1 cellular context compared by ENCODE assay signal in the genomic region with DNA sequence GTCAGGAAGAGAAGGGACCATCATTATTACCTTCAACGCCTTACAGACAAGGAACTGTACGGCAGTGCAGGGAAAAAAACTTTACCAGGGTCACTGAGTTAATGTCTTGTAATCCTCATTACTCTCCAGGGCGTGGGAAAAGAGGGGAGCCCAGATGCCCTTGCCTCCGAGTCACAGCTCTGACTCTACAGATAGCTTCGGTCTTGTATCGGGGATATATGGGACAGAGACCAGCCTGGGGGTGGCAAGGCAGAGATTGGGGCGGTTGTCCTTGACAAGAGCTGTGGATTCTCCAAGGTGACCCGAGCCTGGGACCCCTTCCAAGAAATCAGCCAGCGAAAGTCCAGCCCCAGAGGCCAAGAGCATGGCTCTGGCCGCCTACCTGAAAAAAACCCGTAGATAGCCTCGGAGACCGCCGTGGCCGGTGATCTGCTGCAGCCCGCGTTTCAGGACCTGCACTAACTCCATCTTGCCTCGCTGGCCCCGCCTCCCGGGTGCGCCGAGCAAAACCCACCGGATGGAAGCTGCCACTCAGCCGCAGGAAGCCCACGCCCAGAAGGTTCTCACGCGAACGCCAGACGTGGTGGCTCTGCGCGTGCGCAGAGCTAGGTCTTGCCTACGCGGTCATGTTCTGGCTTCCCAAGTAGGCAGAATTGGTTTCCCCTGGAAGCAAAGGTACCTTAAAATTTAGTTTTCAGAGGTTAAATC.
TF ChIP-seq lines count a peak whose summit lies in the region.

A gene (minus strand): TSS at position 485 of the 708 bp plus-strand sequence. CDS start 17 bp downstream, at position 468.

TF ChIP-seq in HepG2, 621 proteins besides CTCF, POLR2A, EP300 and RAD21 (continued from another document and continues in another):
- TF ChIP-seq, protein P1, sequence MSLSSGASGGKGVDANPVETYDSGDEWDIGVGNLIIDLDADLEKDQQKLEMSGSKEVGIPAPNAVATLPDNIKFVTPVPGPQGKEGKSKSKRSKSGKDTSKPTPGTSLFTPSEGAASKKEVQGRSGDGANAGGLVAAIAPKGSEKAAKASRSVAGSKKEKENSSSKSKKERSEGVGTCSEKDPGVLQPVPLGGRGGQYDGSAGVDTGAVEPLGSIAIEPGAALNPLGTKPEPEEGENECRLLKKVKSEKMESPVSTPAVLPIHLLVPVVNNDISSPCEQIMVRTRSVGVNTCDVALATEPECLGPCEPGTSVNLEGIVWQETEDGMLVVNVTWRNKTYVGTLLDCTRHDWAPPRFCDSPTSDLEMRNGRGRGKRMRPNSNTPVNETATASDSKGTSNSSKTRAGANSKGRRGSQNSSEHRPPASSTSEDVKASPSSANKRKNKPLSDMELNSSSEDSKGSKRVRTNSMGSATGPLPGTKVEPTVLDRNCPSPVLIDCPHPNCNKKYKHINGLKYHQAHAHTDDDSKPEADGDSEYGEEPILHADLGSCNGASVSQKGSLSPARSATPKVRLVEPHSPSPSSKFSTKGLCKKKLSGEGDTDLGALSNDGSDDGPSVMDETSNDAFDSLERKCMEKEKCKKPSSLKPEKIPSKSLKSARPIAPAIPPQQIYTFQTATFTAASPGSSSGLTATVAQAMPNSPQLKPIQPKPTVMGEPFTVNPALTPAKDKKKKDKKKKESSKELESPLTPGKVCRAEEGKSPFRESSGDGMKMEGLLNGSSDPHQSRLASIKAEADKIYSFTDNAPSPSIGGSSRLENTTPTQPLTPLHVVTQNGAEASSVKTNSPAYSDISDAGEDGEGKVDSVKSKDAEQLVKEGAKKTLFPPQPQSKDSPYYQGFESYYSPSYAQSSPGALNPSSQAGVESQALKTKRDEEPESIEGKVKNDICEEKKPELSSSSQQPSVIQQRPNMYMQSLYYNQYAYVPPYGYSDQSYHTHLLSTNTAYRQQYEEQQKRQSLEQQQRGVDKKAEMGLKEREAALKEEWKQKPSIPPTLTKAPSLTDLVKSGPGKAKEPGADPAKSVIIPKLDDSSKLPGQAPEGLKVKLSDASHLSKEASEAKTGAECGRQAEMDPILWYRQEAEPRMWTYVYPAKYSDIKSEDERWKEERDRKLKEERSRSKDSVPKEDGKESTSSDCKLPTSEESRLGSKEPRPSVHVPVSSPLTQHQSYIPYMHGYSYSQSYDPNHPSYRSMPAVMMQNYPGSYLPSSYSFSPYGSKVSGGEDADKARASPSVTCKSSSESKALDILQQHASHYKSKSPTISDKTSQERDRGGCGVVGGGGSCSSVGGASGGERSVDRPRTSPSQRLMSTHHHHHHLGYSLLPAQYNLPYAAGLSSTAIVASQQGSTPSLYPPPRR (CRISPR knock-in tag; IDR thresholded peaks at IDR 0.05; ENCODE audit: borderline replicate concordance) = peak; percentile 44; the same call in 1 of the 2 replicates
- TF ChIP-seq NR2F2 (IDR thresholded peaks at IDR 0.05; ENCODE audit: borderline replicate concordance, low read depth) (no peak; the same call in 1 of the 2 replicates), SCMH1 (CRISPR knock-in tag; IDR thresholded peaks at IDR 0.05; ENCODE audit: borderline replicate concordance) (no peak), ZNF616 (CRISPR knock-in tag; IDR thresholded peaks at IDR 0.05; ENCODE audit: low read depth) (0 out of 2 replicates have a peak, but pooled peaks have one; percentile 69), BRCA1 (CRISPR knock-in tag; IDR thresholded peaks at IDR 0.05) (0 out of 2 replicates have a peak, but pooled peaks have one; percentile 48), ZNF768 (CRISPR knock-in tag; IDR thresholded peaks at IDR 0.05) (peak; percentile 85; the same call in 1 of the 2 replicates), HNF4A (CRISPR knock-in tag; IDR thresholded peaks at IDR 0.05) (no peak), FOXA3 (CRISPR knock-in tag; IDR thresholded peaks at IDR 0.05) (peak; percentile 72), ONECUT2 (CRISPR knock-in tag; IDR thresholded peaks at IDR 0.05) (no peak), REXO4 (CRISPR knock-in tag; IDR thresholded peaks at IDR 0.05; ENCODE audit: borderline replicate concordance) (no peak), CREM (IDR thresholded peaks at IDR 0.05) (peak; percentile 58), CREM (CRISPR knock-in tag; IDR thresholded peaks at IDR 0.05) (no peak), REL (CRISPR knock-in tag; conservative IDR thresholded peaks at IDR 0.05) (0 out of 2 replicates have a peak, but pooled peaks have one; percentile 66), GTF3A (CRISPR knock-in tag; conservative IDR thresholded peaks at IDR 0.05) (no peak), ZNF792 (CRISPR knock-in tag; IDR thresholded peaks at IDR 0.05) (peak; percentile 89), MYC (CRISPR knock-in tag; IDR thresholded peaks at IDR 0.05; ENCODE audit: borderline replicate concordance) (peak; percentile 83), KLF11 (CRISPR knock-in tag; IDR thresholded peaks at IDR 0.05) (peak; percentile 70; the same call in 1 of the 2 replicates), IRF2 (CRISPR knock-in tag; IDR thresholded peaks at IDR 0.05) (peak; percentile 96), TEAD3 (CRISPR knock-in tag; optimal IDR thresholded peaks at IDR 0.05; ENCODE audit: borderline replicate concordance) (peak; percentile 76), NFE2L1 (CRISPR knock-in tag; IDR thresholded peaks at IDR 0.05; ENCODE audit: borderline replicate concordance) (no peak), RNF2 (conservative IDR thresholded peaks at IDR 0.05; ENCODE audit: low read depth) (no peak), ZBTB1 (CRISPR knock-in tag; IDR thresholded peaks at IDR 0.05; ENCODE audit: borderline replicate concordance) (no peak), ZNF180 (CRISPR knock-in tag; IDR thresholded peaks at IDR 0.05; ENCODE audit: borderline replicate concordance, low read depth) (no peak), CAMTA2 (CRISPR knock-in tag; IDR thresholded peaks at IDR 0.05; ENCODE audit: borderline replicate concordance) (0 out of 2 replicates have a peak, but pooled peaks have one; percentile 49), DR1 (CRISPR knock-in tag; IDR thresholded peaks at IDR 0.05) (0 out of 2 replicates have a peak, but pooled peaks have one; percentile 54), HOXA5 (CRISPR knock-in tag; IDR thresholded peaks at IDR 0.05) (0 out of 2 replicates have a peak, but pooled peaks have one; percentile 33), KAT2B (IDR thresholded peaks at IDR 0.05; ENCODE audit: borderline replicate concordance, low read depth, low read length) (no peak)
- TF ChIP-seq, protein P2, sequence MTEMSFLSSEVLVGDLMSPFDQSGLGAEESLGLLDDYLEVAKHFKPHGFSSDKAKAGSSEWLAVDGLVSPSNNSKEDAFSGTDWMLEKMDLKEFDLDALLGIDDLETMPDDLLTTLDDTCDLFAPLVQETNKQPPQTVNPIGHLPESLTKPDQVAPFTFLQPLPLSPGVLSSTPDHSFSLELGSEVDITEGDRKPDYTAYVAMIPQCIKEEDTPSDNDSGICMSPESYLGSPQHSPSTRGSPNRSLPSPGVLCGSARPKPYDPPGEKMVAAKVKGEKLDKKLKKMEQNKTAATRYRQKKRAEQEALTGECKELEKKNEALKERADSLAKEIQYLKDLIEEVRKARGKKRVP (CRISPR knock-in tag; IDR thresholded peaks at IDR 0.05) = no peak
- TF ChIP-seq, protein P3, sequence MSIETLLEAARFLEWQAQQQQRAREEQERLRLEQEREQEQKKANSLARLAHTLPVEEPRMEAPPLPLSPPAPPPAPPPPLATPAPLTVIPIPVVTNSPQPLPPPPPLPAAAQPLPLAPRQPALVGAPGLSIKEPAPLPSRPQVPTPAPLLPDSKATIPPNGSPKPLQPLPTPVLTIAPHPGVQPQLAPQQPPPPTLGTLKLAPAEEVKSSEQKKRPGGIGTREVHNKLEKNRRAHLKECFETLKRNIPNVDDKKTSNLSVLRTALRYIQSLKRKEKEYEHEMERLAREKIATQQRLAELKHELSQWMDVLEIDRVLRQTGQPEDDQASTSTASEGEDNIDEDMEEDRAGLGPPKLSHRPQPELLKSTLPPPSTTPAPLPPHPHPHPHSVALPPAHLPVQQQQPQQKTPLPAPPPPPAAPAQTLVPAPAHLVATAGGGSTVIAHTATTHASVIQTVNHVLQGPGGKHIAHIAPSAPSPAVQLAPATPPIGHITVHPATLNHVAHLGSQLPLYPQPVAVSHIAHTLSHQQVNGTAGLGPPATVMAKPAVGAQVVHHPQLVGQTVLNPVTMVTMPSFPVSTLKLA (IDR thresholded peaks at IDR 0.05) = no peak
- TF ChIP-seq, protein P4, sequence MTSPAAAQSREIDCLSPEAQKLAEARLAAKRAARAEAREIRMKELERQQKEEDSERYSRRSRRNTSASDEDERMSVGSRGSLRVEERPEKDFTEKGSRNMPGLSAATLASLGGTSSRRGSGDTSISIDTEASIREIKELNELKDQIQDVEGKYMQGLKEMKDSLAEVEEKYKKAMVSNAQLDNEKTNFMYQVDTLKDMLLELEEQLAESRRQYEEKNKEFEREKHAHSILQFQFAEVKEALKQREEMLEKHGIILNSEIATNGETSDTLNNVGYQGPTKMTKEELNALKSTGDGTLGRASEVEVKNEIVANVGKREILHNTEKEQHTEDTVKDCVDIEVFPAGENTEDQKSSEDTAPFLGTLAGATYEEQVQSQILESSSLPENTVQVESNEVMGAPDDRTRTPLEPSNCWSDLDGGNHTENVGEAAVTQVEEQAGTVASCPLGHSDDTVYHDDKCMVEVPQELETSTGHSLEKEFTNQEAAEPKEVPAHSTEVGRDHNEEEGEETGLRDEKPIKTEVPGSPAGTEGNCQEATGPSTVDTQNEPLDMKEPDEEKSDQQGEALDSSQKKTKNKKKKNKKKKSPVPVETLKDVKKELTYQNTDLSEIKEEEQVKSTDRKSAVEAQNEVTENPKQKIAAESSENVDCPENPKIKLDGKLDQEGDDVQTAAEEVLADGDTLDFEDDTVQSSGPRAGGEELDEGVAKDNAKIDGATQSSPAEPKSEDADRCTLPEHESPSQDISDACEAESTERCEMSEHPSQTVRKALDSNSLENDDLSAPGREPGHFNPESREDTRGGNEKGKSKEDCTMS (CRISPR knock-in tag; conservative IDR thresholded peaks at IDR 0.05) = no peak
- TF ChIP-seq, protein P5, sequence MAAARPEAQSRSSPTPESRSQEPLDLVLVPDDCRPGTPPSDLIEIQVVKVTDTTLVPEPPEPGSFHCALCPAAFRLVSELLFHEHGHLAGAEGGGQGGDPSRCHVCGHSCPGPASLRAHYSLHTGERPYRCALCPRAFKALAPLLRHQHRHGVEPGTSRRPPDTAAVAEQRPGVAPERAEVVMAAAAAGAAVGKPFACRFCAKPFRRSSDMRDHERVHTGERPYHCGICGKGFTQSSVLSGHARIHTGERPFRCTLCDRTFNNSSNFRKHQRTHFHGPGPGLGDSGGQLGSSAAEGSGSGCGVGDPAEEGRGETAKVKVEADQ (CRISPR knock-in tag; IDR thresholded peaks at IDR 0.05; ENCODE audit: borderline replicate concordance) = peak; percentile 49; the same call in 1 of the 2 replicates
- TF ChIP-seq, protein P6, sequence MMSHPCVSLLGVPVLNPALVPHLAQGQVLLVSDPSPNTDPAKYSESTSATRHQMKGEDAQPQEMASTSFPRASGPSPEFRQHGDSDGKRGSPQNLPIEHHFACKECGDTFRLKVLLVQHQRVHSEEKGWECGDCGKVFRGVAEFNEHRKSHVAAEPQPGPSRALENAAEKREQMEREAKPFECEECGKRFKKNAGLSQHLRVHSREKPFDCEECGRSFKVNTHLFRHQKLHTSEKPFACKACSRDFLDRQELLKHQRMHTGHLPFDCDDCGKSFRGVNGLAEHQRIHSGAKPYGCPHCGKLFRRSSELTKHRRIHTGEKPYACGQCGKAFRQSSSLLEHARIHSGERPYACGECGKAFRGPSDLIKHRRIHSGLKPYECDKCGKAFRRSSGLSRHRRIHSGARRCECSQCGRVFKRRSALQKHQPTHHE (CRISPR knock-in tag; IDR thresholded peaks at IDR 0.05; ENCODE audit: borderline replicate concordance) = peak; percentile 67; the same call in 1 of the 2 replicates
- TF ChIP-seq, protein P7, sequence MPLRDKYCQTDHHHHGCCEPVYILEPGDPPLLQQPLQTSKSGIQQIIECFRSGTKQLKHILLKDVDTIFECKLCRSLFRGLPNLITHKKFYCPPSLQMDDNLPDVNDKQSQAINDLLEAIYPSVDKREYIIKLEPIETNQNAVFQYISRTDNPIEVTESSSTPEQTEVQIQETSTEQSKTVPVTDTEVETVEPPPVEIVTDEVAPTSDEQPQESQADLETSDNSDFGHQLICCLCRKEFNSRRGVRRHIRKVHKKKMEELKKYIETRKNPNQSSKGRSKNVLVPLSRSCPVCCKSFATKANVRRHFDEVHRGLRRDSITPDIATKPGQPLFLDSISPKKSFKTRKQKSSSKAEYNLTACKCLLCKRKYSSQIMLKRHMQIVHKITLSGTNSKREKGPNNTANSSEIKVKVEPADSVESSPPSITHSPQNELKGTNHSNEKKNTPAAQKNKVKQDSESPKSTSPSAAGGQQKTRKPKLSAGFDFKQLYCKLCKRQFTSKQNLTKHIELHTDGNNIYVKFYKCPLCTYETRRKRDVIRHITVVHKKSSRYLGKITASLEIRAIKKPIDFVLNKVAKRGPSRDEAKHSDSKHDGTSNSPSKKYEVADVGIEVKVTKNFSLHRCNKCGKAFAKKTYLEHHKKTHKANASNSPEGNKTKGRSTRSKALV (CRISPR knock-in tag; IDR thresholded peaks at IDR 0.05) = peak; percentile 38; the same call in 1 of the 2 replicates
- TF ChIP-seq, protein P8, sequence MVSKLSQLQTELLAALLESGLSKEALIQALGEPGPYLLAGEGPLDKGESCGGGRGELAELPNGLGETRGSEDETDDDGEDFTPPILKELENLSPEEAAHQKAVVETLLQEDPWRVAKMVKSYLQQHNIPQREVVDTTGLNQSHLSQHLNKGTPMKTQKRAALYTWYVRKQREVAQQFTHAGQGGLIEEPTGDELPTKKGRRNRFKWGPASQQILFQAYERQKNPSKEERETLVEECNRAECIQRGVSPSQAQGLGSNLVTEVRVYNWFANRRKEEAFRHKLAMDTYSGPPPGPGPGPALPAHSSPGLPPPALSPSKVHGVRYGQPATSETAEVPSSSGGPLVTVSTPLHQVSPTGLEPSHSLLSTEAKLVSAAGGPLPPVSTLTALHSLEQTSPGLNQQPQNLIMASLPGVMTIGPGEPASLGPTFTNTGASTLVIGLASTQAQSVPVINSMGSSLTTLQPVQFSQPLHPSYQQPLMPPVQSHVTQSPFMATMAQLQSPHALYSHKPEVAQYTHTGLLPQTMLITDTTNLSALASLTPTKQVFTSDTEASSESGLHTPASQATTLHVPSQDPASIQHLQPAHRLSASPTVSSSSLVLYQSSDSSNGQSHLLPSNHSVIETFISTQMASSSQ (IDR thresholded peaks at IDR 0.05; ENCODE audit: low read depth) = no peak; the same call in 1 of the 2 replicates
- TF ChIP-seq, protein P8 (CRISPR knock-in tag; IDR thresholded peaks at IDR 0.05; ENCODE audit: borderline replicate concordance) = peak; percentile 71; the same call in 1 of the 2 replicates
- TF ChIP-seq, protein P9, sequence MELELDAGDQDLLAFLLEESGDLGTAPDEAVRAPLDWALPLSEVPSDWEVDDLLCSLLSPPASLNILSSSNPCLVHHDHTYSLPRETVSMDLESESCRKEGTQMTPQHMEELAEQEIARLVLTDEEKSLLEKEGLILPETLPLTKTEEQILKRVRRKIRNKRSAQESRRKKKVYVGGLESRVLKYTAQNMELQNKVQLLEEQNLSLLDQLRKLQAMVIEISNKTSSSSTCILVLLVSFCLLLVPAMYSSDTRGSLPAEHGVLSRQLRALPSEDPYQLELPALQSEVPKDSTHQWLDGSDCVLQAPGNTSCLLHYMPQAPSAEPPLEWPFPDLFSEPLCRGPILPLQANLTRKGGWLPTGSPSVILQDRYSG (CRISPR knock-in tag; IDR thresholded peaks at IDR 0.05) = no peak
